Comparison of ENCODE assay signal across 12 cellular contexts in genomic region chr1:23384312-23385058, GRCh38. TPM values are rescaled to one million over a fixed set of nuclear protein-coding genes. Genes with fewer than 3 reads are reported as not detected.
DNase-seq lines count a peak whose midpoint lies in the region; ATAC-seq, FAIRE-seq and TF ChIP-seq lines count a peak whose summit lies in the region.
"Had no signal": no experiment of that assay in that cellular context is flagged by ENCODE, and none has a peak within 500 bp of the region (broad histone marks: within the 10 kb centered on the region; RNA-seq: fewer than 3 reads in every experiment).

No MANE protein-coding gene starts in this region.

- H2AFZ ChIP-seq in ACC112 (ENCODE audit: low read length, unreplicated experiment) (no peak overlapping the region), GM12878 (ENCODE audit: control insufficient read depth, low read depth, low read length) (no peak overlapping the region)

- SMC1A ChIA-PET in GM12878 (lab: Charles Lee; ENCODE audit: uncharacterized antibody, unreplicated experiment), result no interaction called here

- no peak for TF ChIP-seq POLR2A in GM12878 (IDR thresholded peaks at IDR 0.05; ENCODE audit: low read depth, low read length)

- H3K27me3 ChIP-seq in ACC112 (ENCODE audit: insufficient read depth, low read length), result no peaks in the 10 kb centered on the region
- H3K27me3 ChIP-seq in GM12878 (replicated peaks in 1 of 2; ENCODE audit: control insufficient read depth in 2 of 2, insufficient read depth in 2 of 2, low read length in 1 of 2), result peaks cover 0 to 2% of the 10 kb centered on the region in 2 experiments; a peak in 2 of 4 replicates
- H3K27me3 ChIP-seq in H7 (ENCODE audit: control insufficient read depth, insufficient read depth, low read length), result peaks cover 63% of the 10 kb centered on the region
- H3K27me3 ChIP-seq: gastroesophageal sphincter had no signal

- in situ Hi-C loops in GM12878 (cut with MboI), result no loop called here

- H3K27ac ChIP-seq in ACC112 (ENCODE audit: low read depth, low read length) (peak overlapping the region; percentile 38; the same call in 1 of the 2 replicates), GM12878 (ENCODE audit: control insufficient read depth, insufficient read depth) (no peak overlapping the region)

- H3K4me2 ChIP-seq in GM12878 (ENCODE audit: control insufficient read depth, insufficient read depth), result no peak overlapping the region

- TF ChIP-seq EP300 in GM12878 (IDR thresholded peaks at IDR 0.05; ENCODE audit: borderline replicate concordance in 1 of 2, control insufficient read depth in 1 of 2, low read depth in 2 of 2, low read length in 2 of 2), result no peak

- WGBS in GM12878 (ENCODE audit: insufficient coverage, insufficient replicate concordance, low lambda C conversion rate, missing lambda C conversion rate), result 65% methylated on average over 9 of the region's 11 CpGs

- POLR2A ChIA-PET in GM12878 (lab: Charles Lee), result interaction anchor here (0.6 kb wide), 1 partner anchor 934 kb away, joined by 4 read pairs; no protein-coding TSS in a partner anchor

- H3K4me3 ChIP-seq in ACC112 (ENCODE audit: low read depth, low read length) (no peak overlapping the region), GM12878 (no peak overlapping the region), H7 (ENCODE audit: insufficient read depth, low read depth, low read length) (no peak overlapping the region)
- H3K4me3 ChIP-seq: gastroesophageal sphincter had no signal

- no peak for FAIRE-seq in GM12878 (lab: Jason Lieb, UNC)

- DNase-seq in LHCN-M2 (ENCODE audit: low read depth) (peak; percentile 64), GM12878 (ENCODE audit: low read depth, low spot score) (no peak), kidney glomerular epithelial cell (lab: John Stamatoyannopoulos, UW) (peak; percentile 54), SHP77 treated with DMSO at 0.1 percent for 48 hours (lab: John Stamatoyannopoulos, UW) (no peak), H7 (no peak), activated T-cell treated with anti-CD3 and anti-CD28 coated beads for 4 hours (no peak)
- DNase-seq in stimulated activated naive CD8-positive, alpha-beta T cell treated with anti-CD3 and anti-CD28 coated beads, Interleukin-15, Interleukin-2, amounts not matched to agents 100 U/mL and 50 U/mL, for 24 hours, result no peak
- DNase-seq: stimulated activated CD4-positive, alpha-beta T cell treated with anti-CD3 and anti-CD28 coated beads, Interleukin-12 subunit alpha, Interleukin-12 subunit beta, amount 100 ng/mL, for 4 hours; T-cell had no signal

- H3K36me3 ChIP-seq in ACC112 (ENCODE audit: insufficient read depth, low read length), result no peaks in the 10 kb centered on the region
- H3K36me3 ChIP-seq in GM12878 (ENCODE audit: control insufficient read depth in 2 of 2, insufficient read depth in 2 of 2, low read length in 1 of 2), result no peaks in the 10 kb centered on the region
- no peaks in the 10 kb centered on the region for H3K36me3 ChIP-seq in H7 (replicated peaks; ENCODE audit: control insufficient read depth, insufficient read depth, low read length)

- H3K79me2 ChIP-seq in ACC112 (ENCODE audit: control insufficient read depth, insufficient read depth, low read length, unreplicated experiment) (no peaks in the 10 kb centered on the region), GM12878 (ENCODE audit: control insufficient read depth, insufficient read depth, low read length) (no peaks in the 10 kb centered on the region)

- peaks cover 21% of the 10 kb centered on the region for H3K4me1 ChIP-seq in ACC112 (ENCODE audit: control insufficient read depth, insufficient read depth, low read length, unreplicated experiment)
- no peaks in the 10 kb centered on the region for H3K4me1 ChIP-seq in GM12878 (ENCODE audit: control insufficient read depth, insufficient read depth, low read length)

- H3K9ac ChIP-seq in GM12878 (ENCODE audit: control insufficient read depth, insufficient read depth, low read length), result no peak overlapping the region

- H3K9me3 ChIP-seq in GM12878 (replicated peaks; ENCODE audit: control insufficient read depth, insufficient read depth, low read length), result no peaks in the 10 kb centered on the region
- H3K9me3 ChIP-seq: gastroesophageal sphincter had no signal

- no TSS peak for BruUV-seq in GM12878 (replicated peaks; lab: Mats Ljungman, UMichigan)

- H4K20me1 ChIP-seq in GM12878 (ENCODE audit: control insufficient read depth, insufficient read depth), result no peaks in the 10 kb centered on the region

- intact Hi-C loops in GM12878 (cut with micrococcal nuclease; ENCODE audit: unreplicated experiment), result no loop called here

- no peak for TF ChIP-seq CTCF in GM12878 (IDR thresholded peaks at IDR 0.05 in 2 of 3, conservative IDR thresholded peaks at IDR 0.05 in 1 of 3; ENCODE audit: control insufficient read depth in 2 of 3, extremely low read depth in 1 of 3, insufficient read depth in 1 of 3, low read depth in 3 of 3, low read length in 3 of 3)

- peak; percentile 25; the same call in 1 of the 3 replicates for ATAC-seq in GM12878
- no peak for ATAC-seq in stimulated activated naive CD8-positive, alpha-beta T cell treated with anti-CD3 and anti-CD28 coated beads, Interleukin-15, Interleukin-2, amounts not matched to agents 100 U/mL and 50 U/mL, for 24 hours
- ATAC-seq: stimulated activated effector memory CD8-positive, alpha-beta T cell treated with anti-CD3 and anti-CD28 coated beads, Interleukin-12 subunit alpha, Interleukin-12 subunit beta, amount 100 ng/mL, for 72 hours; T-cell had no signal

- CTCF ChIA-PET in GM12878 (lab: Yijun Ruan, JAX), result no interaction called here

- TF ChIP-seq RAD21 in GM12878 (IDR thresholded peaks at IDR 0.05; ENCODE audit: insufficient read depth, low read depth, low read length), result no peak

- RAD21 ChIA-PET in GM12878 (lab: Charles Lee; ENCODE audit: unreplicated experiment), result no interaction called here

RNA-seq across cellular contexts. Expression of gene ZNF436, which starts 14.8 kb away (rescaled TPM):
- total RNA-seq in LHCN-M2 (2014; rRNA removed) (10.8 and 13.4 TPM in 2 replicates), GM12878 (2014; rRNA removed) (3.4 and 3.8 TPM in 2 replicates), GM12878 (2014; rRNA removed; fragmentation: Illumina TruSeq; extraction: Trizol) (3.5 and 3.8 TPM in 2 replicates), GM12878 (2021) (3.1 and 3.2 TPM in 2 replicates)
- 5.6 TPM for polyA plus RNA-seq in LHCN-M2 (2012)
- 11.6 and 13.0 TPM in 2 replicates for total RNA-seq in GM12878 (2013; cell fraction: nucleolus; rRNA removed)
- polyA plus RNA-seq in GM12878 (2011; ENCODE audit: low read depth), result 1.8 TPM
- polyA plus RNA-seq in GM12878 (2011; rRNA removed) (4.7 and 6.3 TPM in 2 replicates), GM12878 (2014; fragmentation: Illumina TruSeq; extraction: Trizol) (3.4 and 4.5 TPM in 2 replicates), GM12878 (2014; fragmentation: Nextera tagmentation; extraction: Ambion mirVana) (1 to 10 TPM in 1 of 2 experiments, under 1 TPM in 1; 0.85 to 1.1 TPM), GM12878 (2014; rRNA removed) (1.8 and 1.9 TPM in 2 replicates), GM12878 (2016; fragmentation: Nextera tagmentation; extraction: Ambion mirVana) (1 to 10 TPM; 2.6 to 2.9 TPM)
- polyA plus RNA-seq in GM12878 (2011; cell fraction: cytosol; rRNA removed), result 2.2 and 2.6 TPM in 2 replicates
- 4.5 and 5.6 TPM in 2 replicates for polyA plus RNA-seq in GM12878 (2011; cell fraction: nucleus; rRNA removed)
- 1.7 and 2.9 TPM in 2 replicates for polyA plus RNA-seq in GM12878 (2012)
- polyA minus RNA-seq in GM12878 (2011; rRNA and poly(A)+ RNA removed), result 6.4 and 6.9 TPM in 2 replicates
- 2.3 and 2.5 TPM in 2 replicates for polyA minus RNA-seq in GM12878 (2011; cell fraction: cytosol; rRNA and poly(A)+ RNA removed)
- polyA minus RNA-seq in GM12878 (2011; cell fraction: nucleus; rRNA and poly(A)+ RNA removed), result 5.6 TPM in 2 replicates
- 1.6 and 3.2 TPM in 2 replicates for total RNA-seq in H7 (2014; rRNA removed; shearing (Covaris generic))

RNA-seq across cellular contexts. Expression of gene TCEA3, which starts 40.1 kb away (rescaled TPM):
- total RNA-seq in LHCN-M2 (2014; rRNA removed) (1.5 TPM in 2 replicates), GM12878 (2014; rRNA removed) (0.23 TPM in 1 of 2 replicates, not detected in the other), GM12878 (2014; rRNA removed; fragmentation: Illumina TruSeq; extraction: Trizol) (not detected in 2 replicates), GM12878 (2021) (0.37 TPM in 1 of 2 replicates, not detected in the other)
- 3.5 TPM for polyA plus RNA-seq in LHCN-M2 (2012)
- total RNA-seq in GM12878 (2013; cell fraction: nucleolus; rRNA removed), result not detected in 2 replicates
- polyA plus RNA-seq in GM12878 (2011; ENCODE audit: low read depth), result not detected
- polyA plus RNA-seq in GM12878 (2011; rRNA removed) (0.08 TPM in 1 of 2 replicates, not detected in the other), GM12878 (2014; fragmentation: Illumina TruSeq; extraction: Trizol) (0.27 TPM in 1 of 2 replicates, not detected in the other), GM12878 (2014; fragmentation: Nextera tagmentation; extraction: Ambion mirVana) (not detected), GM12878 (2014; rRNA removed) (0.06 TPM in 1 of 2 replicates, not detected in the other), GM12878 (2016; fragmentation: Nextera tagmentation; extraction: Ambion mirVana) (not detected)
- polyA plus RNA-seq in GM12878 (2011; cell fraction: cytosol; rRNA removed), result 0.03 and 0.12 TPM in 2 replicates
- polyA plus RNA-seq in GM12878 (2011; cell fraction: nucleus; rRNA removed), result 0.10 and 0.36 TPM in 2 replicates
- 0.16 and 0.18 TPM in 2 replicates for polyA plus RNA-seq in GM12878 (2012)
- not detected in 2 replicates for polyA minus RNA-seq in GM12878 (2011; rRNA and poly(A)+ RNA removed)
- polyA minus RNA-seq in GM12878 (2011; cell fraction: cytosol; rRNA and poly(A)+ RNA removed), result not detected in 2 replicates
- not detected in 2 replicates for polyA minus RNA-seq in GM12878 (2011; cell fraction: nucleus; rRNA and poly(A)+ RNA removed)
- total RNA-seq in H7 (2014; rRNA removed; shearing (Covaris generic)), result 0.24 and 0.37 TPM in 2 replicates

RNA-seq across cellular contexts. Expression of gene HNRNPR, which starts 40.4 kb away (rescaled TPM):
- 126 and 140 TPM in 2 replicates for total RNA-seq in LHCN-M2 (2014; rRNA removed)
- polyA plus RNA-seq in LHCN-M2 (2012), result 77.5 TPM
- 201 and 203 TPM in 2 replicates for total RNA-seq in GM12878 (2013; cell fraction: nucleolus; rRNA removed)
- total RNA-seq in GM12878 (2014; rRNA removed), result 107 and 127 TPM in 2 replicates
- total RNA-seq in GM12878 (2014; rRNA removed; fragmentation: Illumina TruSeq; extraction: Trizol), result 230 and 249 TPM in 2 replicates
- total RNA-seq in GM12878 (2021), result 190 and 194 TPM in 2 replicates
- polyA plus RNA-seq in GM12878 (2011; ENCODE audit: low read depth), result 79.9 TPM
- polyA plus RNA-seq in GM12878 (2011; rRNA removed), result 279 and 291 TPM in 2 replicates
- polyA plus RNA-seq in GM12878 (2011; cell fraction: cytosol; rRNA removed), result 104 and 113 TPM in 2 replicates
- 61.6 and 89.4 TPM in 2 replicates for polyA plus RNA-seq in GM12878 (2011; cell fraction: nucleus; rRNA removed)
- 103 and 125 TPM in 2 replicates for polyA plus RNA-seq in GM12878 (2012)
- 280 and 322 TPM in 2 replicates for polyA plus RNA-seq in GM12878 (2014; fragmentation: Illumina TruSeq; extraction: Trizol)
- polyA plus RNA-seq in GM12878 (2014; fragmentation: Nextera tagmentation; extraction: Ambion mirVana), result 100 to 1,000 TPM in 1 of 2 experiments, 10 to 100 TPM in 1; 80.5 to 138 TPM
- polyA plus RNA-seq in GM12878 (2014; rRNA removed), result 166 and 190 TPM in 2 replicates
- 100 to 1,000 TPM; 242 to 260 TPM for polyA plus RNA-seq in GM12878 (2016; fragmentation: Nextera tagmentation; extraction: Ambion mirVana)
- 104 and 152 TPM in 2 replicates for polyA minus RNA-seq in GM12878 (2011; rRNA and poly(A)+ RNA removed)
- 50.0 and 62.1 TPM in 2 replicates for polyA minus RNA-seq in GM12878 (2011; cell fraction: cytosol; rRNA and poly(A)+ RNA removed)
- polyA minus RNA-seq in GM12878 (2011; cell fraction: nucleus; rRNA and poly(A)+ RNA removed), result 52.5 and 101 TPM in 2 replicates
- 124 and 148 TPM in 2 replicates for total RNA-seq in H7 (2014; rRNA removed; shearing (Covaris generic))

Comparison
In these comparisons a context has a peak if more than half of its experiments do, and no peak if none do; other contexts are left out.
1. DNase-seq: peak in LHCN-M2 (single experiment) and kidney glomerular epithelial cell (single experiment); none in GM12878 (single experiment), SHP77 treated with DMSO at 0.1 percent for 48 hours (single experiment), H7 (single experiment), activated T-cell treated with anti-CD3 and anti-CD28 coated beads for 4 hours (single experiment) and stimulated activated naive CD8-positive, alpha-beta T cell treated with anti-CD3 and anti-CD28 coated beads, Interleukin-15, Interleukin-2, amounts not matched to agents 100 U/mL and 50 U/mL, for 24 hours (single experiment).